19 cellular contexts compared by ENCODE assay signal in genomic region chr1:17121881-17122280, GRCh38. TPM values are rescaled to one million over a fixed set of nuclear protein-coding genes. Genes with fewer than 3 reads are reported as not detected.
DNase-seq lines count a peak whose midpoint lies in the region; ATAC-seq and TF ChIP-seq lines count a peak whose summit lies in the region.
"Had no signal": no experiment of that assay in that cellular context is flagged by ENCODE, and none has a peak within 500 bp of the region (broad histone marks: within the 10 kb centered on the region; RNA-seq: fewer than 3 reads in every experiment).

No MANE protein-coding gene starts in this region.

- no peaks in the 10 kb centered on the region for H3F3A ChIP-seq in neural progenitor cell (ENCODE audit: low read depth)

- H4K20me1 ChIP-seq in neural progenitor cell (ENCODE audit: low read depth): no peaks in the 10 kb centered on the region

- H2AFZ ChIP-seq in neural progenitor cell (replicated peaks): peak overlapping the region; percentile 68

- H3K27me3 ChIP-seq in A673 (replicated peaks; ENCODE audit: insufficient read depth, low read depth, low read length, poor library complexity) (no peaks in the 10 kb centered on the region), neural progenitor cell (peaks cover 30% of the 10 kb centered on the region)
- H3K27me3 ChIP-seq: colonic mucosa had no signal

- H3K4me3 ChIP-seq in A673 (ENCODE audit: low read depth, low read length, poor library complexity, severe bottlenecking) (no peak overlapping the region), neural progenitor cell (no peak overlapping the region)
- H3K4me3 ChIP-seq: ascending aorta, colonic mucosa, thoracic aorta had no signal

- H3K27ac ChIP-seq in A673 (ENCODE audit: low read depth, low read length, poor library complexity, severe bottlenecking) (peak overlapping the region; percentile 45), caudate nucleus (ENCODE audit: low read depth, low read length) (peak overlapping the region; percentile 48), neural progenitor cell (no peak overlapping the region)
- H3K27ac ChIP-seq: ascending aorta, thoracic aorta had no signal

- H3K36me3 ChIP-seq in A673 (ENCODE audit: insufficient read depth, low read length, poor library complexity, severe bottlenecking) (no peaks in the 10 kb centered on the region), neural progenitor cell (no peaks in the 10 kb centered on the region)
- H3K36me3 ChIP-seq: ascending aorta, colonic mucosa, thoracic aorta had no signal

- H3K36me3 Mint-ChIP-seq in neural progenitor cell: no peaks in the 10 kb centered on the region
- no peaks in the 10 kb centered on the region for H3K36me3 Mint-ChIP-seq in Calu3 (ENCODE audit: insufficient read depth, unreplicated experiment)
- H3K36me3 Mint-ChIP-seq: T-cell had no signal

- H3K79me2 ChIP-seq in neural progenitor cell (ENCODE audit: low read depth): no peaks in the 10 kb centered on the region

- CTCF ChIA-PET in A673 (lab: Charles Lee): interaction anchor here (0.5 kb wide), 1 partner anchor 15 kb away, joined by 3 read pairs; no protein-coding TSS in a partner anchor
- CTCF ChIA-PET in Calu3 (lab: Charles Lee): no interaction called here

- H3K4me1 ChIP-seq in A673 (ENCODE audit: insufficient read depth, low read length, poor library complexity, severe bottlenecking): peaks cover 41% of the 10 kb centered on the region
- H3K4me1 ChIP-seq in neural progenitor cell: peaks cover 20% of the 10 kb centered on the region

- intact Hi-C loops in A673 (cut with micrococcal nuclease; ENCODE audit: unreplicated experiment): loop anchor here (10.0 kb wide), 1 partner anchor 283 kb away; no protein-coding TSS in a partner anchor
- intact Hi-C loops in left colon (cut with DNase I, micrococcal nuclease): no loop called here
- intact Hi-C loops in Calu3 (cut with micrococcal nuclease; ENCODE audit: unreplicated experiment): no loop called here

- no peak for ATAC-seq in left colon
- ATAC-seq: Right ventricle myocardium inferior, T-cell had no signal

- POLR2A ChIA-PET in A673 (lab: Charles Lee; ENCODE audit: low non-redundant PET): interaction anchor here (0.6 kb wide), 1 partner anchor 564 kb away, joined by 6 read pairs; no protein-coding TSS in a partner anchor

- H3K27ac Mint-ChIP-seq in neural progenitor cell (no peak overlapping the region), Calu3 (ENCODE audit: unreplicated experiment) (no peak overlapping the region)
- H3K27ac Mint-ChIP-seq: CD4-positive, alpha-beta T cell; T-cell had no signal

- H3K4me2 ChIP-seq in neural progenitor cell: peak overlapping the region; percentile 1

- H3K9ac ChIP-seq in neural progenitor cell: no peak overlapping the region

- DNase-seq in A673 (ENCODE audit: low spot score) (no peak), LHCN-M2 (ENCODE audit: low read depth) (peak; percentile 55), caudate nucleus (lab: John Stamatoyannopoulos, UW) (no peak), neural progenitor cell (ENCODE audit: low spot score) (no peak), left colon (no peak), hippocampal formation (lab: John Stamatoyannopoulos, UW) (no peak), Calu3 (no peak), AG08396 (ENCODE audit: low spot score) (no peak)
- DNase-seq: activated CD4-positive, alpha-beta T cell treated with anti-CD3 and anti-CD28 coated beads, Interleukin-2, amount 50 U/mL, for 1 hour; activated naive CD4-positive, alpha-beta T cell; activated T-cell treated with anti-CD3 and anti-CD28 coated beads for 4 hours; CD4-positive, alpha-beta T cell; colonic mucosa; T-cell had no signal

- H3K27me3 Mint-ChIP-seq in neural progenitor cell (ENCODE audit: insufficient read depth, low read depth): peaks cover 30% of the 10 kb centered on the region
- peaks cover 16% of the 10 kb centered on the region for H3K27me3 Mint-ChIP-seq in Calu3 (ENCODE audit: unreplicated experiment)

- peaks cover 30% of the 10 kb centered on the region for H3K4me1 Mint-ChIP-seq in neural progenitor cell
- H3K4me1 Mint-ChIP-seq in Calu3 (ENCODE audit: low read depth, unreplicated experiment): no peaks in the 10 kb centered on the region

- TF ChIP-seq CTCF in A673 (conservative IDR thresholded peaks at IDR 0.05; ENCODE audit: low read depth, low read length) (no peak), neural progenitor cell (IDR thresholded peaks at IDR 0.05) (no peak), Calu3 (IDR thresholded peaks at IDR 0.05; ENCODE audit: unreplicated experiment) (no peak)

- H3K9me3 Mint-ChIP-seq in neural progenitor cell (no peaks in the 10 kb centered on the region), Calu3 (ENCODE audit: low read depth, unreplicated experiment) (no peaks in the 10 kb centered on the region)
- H3K9me3 Mint-ChIP-seq: CD4-positive, alpha-beta T cell; neural crest cell; T-cell had no signal

- H3K9me3 ChIP-seq in A673 (ENCODE audit: low read depth, low read length, poor library complexity, severe bottlenecking) (no peaks in the 10 kb centered on the region), neural progenitor cell (ENCODE audit: low read depth) (no peaks in the 10 kb centered on the region)
- H3K9me3 ChIP-seq: ascending aorta, colonic mucosa, thoracic aorta had no signal

- no peak overlapping the region for H3K4me3 Mint-ChIP-seq in neural progenitor cell
- no peak overlapping the region for H3K4me3 Mint-ChIP-seq in Calu3 (ENCODE audit: low read depth, unreplicated experiment)
- H3K4me3 Mint-ChIP-seq: CD4-positive, alpha-beta T cell; T-cell had no signal

- BruUV-seq in A673 (replicated peaks; lab: Mats Ljungman, UMichigan) (no TSS peak), Calu3 (replicated peaks; lab: Mats Ljungman, UMichigan) (no TSS peak)

RNA-seq across cellular contexts. Expression of gene PADI2, which starts 2.6 kb away (rescaled TPM):
- total RNA-seq in A673 (2021): 26.4 and 27.7 TPM in 2 replicates
- total RNA-seq in LHCN-M2 (2014; rRNA removed): 0.38 and 0.86 TPM in 2 replicates
- 3.9 TPM for polyA plus RNA-seq in LHCN-M2 (2012)
- 0.77 and 1.4 TPM in 2 replicates for total RNA-seq in neural progenitor cell (ENCODE audit: low replicate concordance)
- total RNA-seq in left colon: 100 to 1,000 TPM; 276 to 278 TPM
- 1.3 and 2.7 TPM in 2 replicates for total RNA-seq in Calu3 (2022)
- polyA plus RNA-seq: AG04450 had no signal
